ENCODE assay signal across 8 cellular contexts in genomic region chr17:28897769-28898259, GRCh38. TPM values are rescaled to one million over a fixed set of nuclear protein-coding genes. Genes with fewer than 3 reads are reported as not detected.
DNase-seq lines count a peak whose midpoint lies in the region; ATAC-seq and TF ChIP-seq lines count a peak whose summit lies in the region.

No MANE protein-coding gene starts in this region.

- peak overlapping the region; percentile 90 for H4K91ac ChIP-seq in trophoblast cell (ENCODE audit: low read depth, low read length)

- H3K4me1 Mint-ChIP-seq in T-helper 2 cell treated with Interferon-gamma antibody and Interleukin-4, amounts not matched to agents 5 μg/mL and 100 μg/mL, for 36 hours (ENCODE audit: low read depth) = peaks cover 56% of the 10 kb centered on the region

- no peaks in the 10 kb centered on the region for H3K27me3 Mint-ChIP-seq in T-helper 2 cell treated with Interferon-gamma antibody and Interleukin-4, amounts not matched to agents 5 μg/mL and 100 μg/mL, for 36 hours (ENCODE audit: low read depth)

- H3K9me3 ChIP-seq in trophoblast cell (ENCODE audit: insufficient read depth, low read depth, low read length) = no peaks in the 10 kb centered on the region

- H3K4me2 ChIP-seq in trophoblast cell (ENCODE audit: low read length) = peak overlapping the region; percentile 92

- no peak overlapping the region for H3K23ac ChIP-seq in trophoblast cell (ENCODE audit: low read length)

- H3K4ac ChIP-seq in trophoblast cell (ENCODE audit: low read depth, low read length) = peak overlapping the region; percentile 37

- peaks cover 14% of the 10 kb centered on the region for H3K79me2 ChIP-seq in trophoblast cell (ENCODE audit: control insufficient read depth, insufficient read depth, low read length, poor library complexity)

- no peaks in the 10 kb centered on the region for H3K9me3 Mint-ChIP-seq in T-helper 2 cell treated with Interferon-gamma antibody and Interleukin-4, amounts not matched to agents 5 μg/mL and 100 μg/mL, for 36 hours

- ATAC-seq in HG02981 (IDR thresholded peaks at IDR 0.05; ENCODE audit: unreplicated experiment) = no peak
- no peak for ATAC-seq in HG03159 (IDR thresholded peaks at IDR 0.05; ENCODE audit: unreplicated experiment)
- no peak for ATAC-seq in HG03439 (IDR thresholded peaks at IDR 0.05; ENCODE audit: unreplicated experiment)

- peak overlapping the region; percentile 34 for H3K9ac ChIP-seq in trophoblast cell (ENCODE audit: low read length)

- peak overlapping the region; percentile 92 for H3K27ac Mint-ChIP-seq in T-helper 2 cell treated with Interferon-gamma antibody and Interleukin-4, amounts not matched to agents 5 μg/mL and 100 μg/mL, for 36 hours

- peaks cover 5 to 10% of the 10 kb centered on the region in 2 experiments for H3K36me3 ChIP-seq in trophoblast cell (ENCODE audit: control insufficient read depth in 1 of 2, insufficient read depth in 2 of 2, low read length in 2 of 2)

- H4K8ac ChIP-seq in trophoblast cell (ENCODE audit: low read depth, low read length) = peak overlapping the region; percentile 92

- peaks cover 13% of the 10 kb centered on the region for H3K79me1 ChIP-seq in trophoblast cell (ENCODE audit: low read length)

- no peak overlapping the region for H3K27ac ChIP-seq in trophoblast cell (ENCODE audit: low read depth, low read length)

- peaks cover 44% of the 10 kb centered on the region for H3K36me3 Mint-ChIP-seq in T-helper 2 cell treated with Interferon-gamma antibody and Interleukin-4, amounts not matched to agents 5 μg/mL and 100 μg/mL, for 36 hours (ENCODE audit: low read depth)

- no CpG with 5 or more reads among the region's 17 CpGs for WGBS in trophoblast cell (ENCODE audit: extremely low coverage, insufficient coverage, insufficient read length)

- peak overlapping the region; percentile 25 for H2BK120ac ChIP-seq in trophoblast cell (ENCODE audit: insufficient read depth, low read length, poor library complexity)

- H3K4me3 ChIP-seq in HFF-Myc (replicated peaks; ENCODE audit: low read depth, low read length) (peak overlapping the region; percentile 65), fibroblast of mammary gland (ENCODE audit: control insufficient read depth, low read depth, low read length) (peak overlapping the region; percentile 76), trophoblast cell (ENCODE audit: low read depth, low read length) (peak overlapping the region; percentile 92)

- H3K18ac ChIP-seq in trophoblast cell (ENCODE audit: low read length) = peak overlapping the region; percentile 77

- H2AFZ ChIP-seq in trophoblast cell (ENCODE audit: insufficient read depth, low read length, poor library complexity) = peak overlapping the region; percentile 79

- H2AK5ac ChIP-seq in trophoblast cell (ENCODE audit: low read length) = no peak overlapping the region

- peak overlapping the region; percentile 71 for H4K12ac ChIP-seq in trophoblast cell (ENCODE audit: low read depth, low read length)

- TF ChIP-seq CTCF in HFF-Myc (IDR thresholded peaks at IDR 0.05; ENCODE audit: low read depth, low read length, missing control alignments) (no peak), fibroblast of mammary gland (conservative IDR thresholded peaks at IDR 0.05; ENCODE audit: control insufficient read depth, insufficient read depth, low read depth, low read length) (no peak)

- no peaks in the 10 kb centered on the region for H3K27me3 ChIP-seq in trophoblast cell (ENCODE audit: insufficient read depth, low read length)

- peak overlapping the region; percentile 98 for H3K4me3 Mint-ChIP-seq in T-helper 2 cell treated with Interferon-gamma antibody and Interleukin-4, amounts not matched to agents 5 μg/mL and 100 μg/mL, for 36 hours

- no peak overlapping the region for H2BK5ac ChIP-seq in trophoblast cell (ENCODE audit: low read depth, low read length, poor library complexity)

- H3K14ac ChIP-seq in trophoblast cell (ENCODE audit: low read length) = peak overlapping the region; percentile 67

- H3K4me1 ChIP-seq in trophoblast cell (ENCODE audit: control insufficient read depth in 1 of 2, insufficient read depth in 2 of 2, low read length in 2 of 2) = peaks cover 9 to 18% of the 10 kb centered on the region in 2 experiments

- DNase-seq in HFF-Myc (ENCODE audit: extremely low read depth, low read depth) (no peak), fibroblast of mammary gland (ENCODE audit: low read depth) (no peak), trophoblast cell (no peak), D341Med (ENCODE audit: low spot score) (no peak)
- DNase-seq in T-helper 2 cell treated with Interferon-gamma antibody and Interleukin-4, amounts not matched to agents 5 μg/mL and 100 μg/mL, for 36 hours (ENCODE audit: low spot score) = no peak

- H2BK12ac ChIP-seq in trophoblast cell (ENCODE audit: low read length) = no peak overlapping the region

RNA-seq across cellular contexts. Expression of gene FLOT2, which starts 0.3 kb away (rescaled TPM):
- polyA plus RNA-seq in trophoblast cell (2013) = 54.6 and 58.2 TPM in 2 replicates

RNA-seq across cellular contexts. Expression of gene DHRS13, which starts 5.1 kb away (rescaled TPM):
- polyA plus RNA-seq in trophoblast cell (2013) = 11.2 and 11.4 TPM in 2 replicates

RNA-seq across cellular contexts. Expression of gene ERAL1, which starts 43.0 kb away (rescaled TPM):
- 39.0 and 40.1 TPM in 2 replicates for polyA plus RNA-seq in trophoblast cell (2013)

RNA-seq across cellular contexts. Expression of gene PHF12, which starts 53.5 kb away (rescaled TPM):
- polyA plus RNA-seq in trophoblast cell (2013) = 18.5 and 19.8 TPM in 2 replicates

RNA-seq across cellular contexts. Expression of gene FAM222B, which starts 55.2 kb away (rescaled TPM):
- polyA plus RNA-seq in trophoblast cell (2013) = 45.9 and 48.6 TPM in 2 replicates
